Comparison of ENCODE assay signal across 13 cellular contexts in genomic region chr14:91254456-91254855, GRCh38. TPM values are rescaled to one million over a fixed set of nuclear protein-coding genes. Genes with fewer than 3 reads are reported as not detected.
DNase-seq lines count a peak whose midpoint lies in the region; ATAC-seq and TF ChIP-seq lines count a peak whose summit lies in the region.
"Had no signal": no experiment of that assay in that cellular context is flagged by ENCODE, and none has a peak within 500 bp of the region (broad histone marks: within the 10 kb centered on the region; RNA-seq: fewer than 3 reads in every experiment).

No MANE protein-coding gene starts in this region.

- CTCF ChIA-PET in activated CD4-positive, alpha-beta T cell treated with anti-CD3 and anti-CD28 coated beads, Interleukin-2, amount 10 ng/mL, durations not matched to agents 7 days and 5 days (lab: Charles Lee) = interaction anchor here (1.0 to 1.2 kb wide), 2 partner anchors 11 to 81 kb away, joined by 3 read pairs; no protein-coding TSS in a partner anchor

- no peaks in the 10 kb centered on the region for H3K36me3 ChIP-seq in Peyer's patch
- no peaks in the 10 kb centered on the region for H3K36me3 ChIP-seq in aorta (ENCODE audit: control insufficient read depth in 1 of 2, insufficient read depth in 2 of 2, low read length in 1 of 2)

- no peaks in the 10 kb centered on the region for H3K9me3 Mint-ChIP-seq in activated CD4-positive, alpha-beta T cell treated with anti-CD3 and anti-CD28 coated beads, Interleukin-2, amount 10 ng/mL, durations not matched to agents 7 days and 5 days
- H3K9me3 Mint-ChIP-seq in effector memory CD8-positive, alpha-beta T cell = no peaks in the 10 kb centered on the region
- no peaks in the 10 kb centered on the region for H3K9me3 Mint-ChIP-seq in stimulated activated naive B cell treated with anti-CD40 and anti-IgM and Interleukin-4, amounts not matched to agents 10 μg/mL and 1 μg/mL and 100 μg/mL, for 72 hours

- no peaks in the 10 kb centered on the region for H3K9me3 ChIP-seq in Peyer's patch
- H3K9me3 ChIP-seq in aorta (ENCODE audit: control insufficient read depth, low read length) = no peaks in the 10 kb centered on the region
- H3K9me3 ChIP-seq: psoas muscle had no signal

- H3K27ac Mint-ChIP-seq in activated CD4-positive, alpha-beta T cell treated with anti-CD3 and anti-CD28 coated beads, Interleukin-2, amount 10 ng/mL, durations not matched to agents 7 days and 5 days = peak overlapping the region; percentile 88
- H3K27ac Mint-ChIP-seq in effector memory CD8-positive, alpha-beta T cell = peak overlapping the region; percentile 90 to 93
- peak overlapping the region; percentile 57 for H3K27ac Mint-ChIP-seq in stimulated activated naive B cell treated with anti-CD40 and anti-IgM and Interleukin-4, amounts not matched to agents 10 μg/mL and 1 μg/mL and 100 μg/mL, for 72 hours

- peaks cover 5 to 46% (median 26%) of the 10 kb centered on the region in 4 donors for H3K4me1 ChIP-seq in Peyer's patch
- no peaks in the 10 kb centered on the region for H3K4me1 ChIP-seq in aorta (ENCODE audit: control insufficient read depth in 1 of 2, insufficient read depth in 2 of 2, low read length in 2 of 2)

- no peaks in the 10 kb centered on the region for H3K27me3 Mint-ChIP-seq in activated CD4-positive, alpha-beta T cell treated with anti-CD3 and anti-CD28 coated beads, Interleukin-2, amount 10 ng/mL, durations not matched to agents 7 days and 5 days
- H3K27me3 Mint-ChIP-seq in effector memory CD8-positive, alpha-beta T cell = no peaks in the 10 kb centered on the region
- no peaks in the 10 kb centered on the region for H3K27me3 Mint-ChIP-seq in stimulated activated naive B cell treated with anti-CD40 and anti-IgM and Interleukin-4, amounts not matched to agents 10 μg/mL and 1 μg/mL and 100 μg/mL, for 72 hours

- peaks cover 81% of the 10 kb centered on the region for H3K4me1 Mint-ChIP-seq in activated CD4-positive, alpha-beta T cell treated with anti-CD3 and anti-CD28 coated beads, Interleukin-2, amount 10 ng/mL, durations not matched to agents 7 days and 5 days
- H3K4me1 Mint-ChIP-seq in effector memory CD8-positive, alpha-beta T cell (ENCODE audit: low read depth in 2 of 2) = peaks cover 60 to 64% of the 10 kb centered on the region in 2 donors
- peaks cover 36 to 60% of the 10 kb centered on the region in 2 donors for H3K4me1 Mint-ChIP-seq in stimulated activated naive B cell treated with anti-CD40 and anti-IgM and Interleukin-4, amounts not matched to agents 10 μg/mL and 1 μg/mL and 100 μg/mL, for 72 hours

- H3K27ac ChIP-seq in Peyer's patch (peak overlapping the region in 3 of 4 donors; percentile 62 to 79 (median 76)), aorta (ENCODE audit: low read depth in 1 of 2, low read length in 2 of 2) (no peak overlapping the region)
- H3K27ac ChIP-seq: psoas muscle, SK-N-MC had no signal

- no peak for TF ChIP-seq CTCF in Peyer's patch (IDR thresholded peaks at IDR 0.05)

- H3K4me3 ChIP-seq in Peyer's patch (no peak overlapping the region), aorta (ENCODE audit: low read length in 2 of 2) (no peak overlapping the region)
- H3K4me3 ChIP-seq: SK-N-MC had no signal

- H3K27me3 ChIP-seq in Peyer's patch = no peaks in the 10 kb centered on the region
- no peaks in the 10 kb centered on the region for H3K27me3 ChIP-seq in aorta (ENCODE audit: control insufficient read depth in 1 of 2, insufficient read depth in 2 of 2, low read length in 1 of 2)

- WGBS in aorta, 2 donors = 89 to 100% methylated on average over 3 of the region's 3 CpGs

- peak; percentile 67 for DNase-seq in activated CD4-positive, alpha-beta T cell treated with anti-CD3 and anti-CD28 coated beads, Interleukin-2, amount 10 ng/mL, durations not matched to agents 7 days and 5 days
- no peak for DNase-seq in activated CD4-positive, alpha-beta T cell treated with anti-CD3 and anti-CD28 coated beads for 1 hour
- peak in 2 of 3 donors; percentile 41 to 70 for DNase-seq in Peyer's patch
- DNase-seq in effector memory CD8-positive, alpha-beta T cell = no peak
- DNase-seq in stimulated activated naive B cell treated with anti-CD40 and anti-IgM and Interleukin-4, amounts not matched to agents 10 μg/mL and 1 μg/mL and 100 μg/mL, for 72 hours = no peak
- DNase-seq in hypothalamus (lab: John Stamatoyannopoulos, UW) = no peak
- DNase-seq in H4 (ENCODE audit: low spot score) = no peak
- no peak for DNase-seq in aorta
- DNase-seq: ACHN, Kasumi-1, NCI-H345, psoas muscle had no signal

- H3K4me3 Mint-ChIP-seq in activated CD4-positive, alpha-beta T cell treated with anti-CD3 and anti-CD28 coated beads, Interleukin-2, amount 10 ng/mL, durations not matched to agents 7 days and 5 days = peak overlapping the region; percentile 66
- peak overlapping the region; percentile 84 to 89 for H3K4me3 Mint-ChIP-seq in effector memory CD8-positive, alpha-beta T cell
- peak overlapping the region; percentile 76 to 85 for H3K4me3 Mint-ChIP-seq in stimulated activated naive B cell treated with anti-CD40 and anti-IgM and Interleukin-4, amounts not matched to agents 10 μg/mL and 1 μg/mL and 100 μg/mL, for 72 hours

- intact Hi-C loops in aorta (cut with DNase I) = no loop called here

- peaks cover 31% of the 10 kb centered on the region for H3K36me3 Mint-ChIP-seq in activated CD4-positive, alpha-beta T cell treated with anti-CD3 and anti-CD28 coated beads, Interleukin-2, amount 10 ng/mL, durations not matched to agents 7 days and 5 days (ENCODE audit: low read depth)
- H3K36me3 Mint-ChIP-seq in effector memory CD8-positive, alpha-beta T cell (ENCODE audit: insufficient read depth) = peaks cover 52% of the 10 kb centered on the region
- no peaks in the 10 kb centered on the region for H3K36me3 Mint-ChIP-seq in stimulated activated naive B cell treated with anti-CD40 and anti-IgM and Interleukin-4, amounts not matched to agents 10 μg/mL and 1 μg/mL and 100 μg/mL, for 72 hours

- POLR2A ChIA-PET in activated CD4-positive, alpha-beta T cell treated with anti-CD3 and anti-CD28 coated beads, Interleukin-2, amount 10 ng/mL, durations not matched to agents 7 days and 5 days (lab: Charles Lee) = no interaction called here

- no peak for TF ChIP-seq POLR2A in Peyer's patch (IDR thresholded peaks at IDR 0.05)

- peak; percentile 22 for ATAC-seq in effector memory CD8-positive, alpha-beta T cell (replicated peaks)
- no peak for ATAC-seq in stimulated activated naive B cell treated with anti-CD40 and anti-IgM and Interleukin-4, amounts not matched to agents 10 μg/mL and 1 μg/mL and 100 μg/mL, for 72 hours (replicated peaks)
- ATAC-seq in aorta (ENCODE audit: low FRiP score) = no peak

RNA-seq across cellular contexts. Expression of gene GPR68, which starts 10.0 kb away (rescaled TPM):
- 10 to 100 TPM; 32.7 to 33.0 TPM for total RNA-seq in activated CD4-positive, alpha-beta T cell treated with anti-CD3 and anti-CD28 coated beads, Interleukin-2, amount 10 ng/mL, durations not matched to agents 7 days and 5 days
- total RNA-seq in Peyer's patch (1 to 10 TPM in 2 of 4 donors, not detected in 2; 1.5 to 1.7 TPM), aorta (1 to 10 TPM in 1 of 2 donors, under 1 TPM in 1; 0.84 to 6.3 TPM)
- 0.04 TPM in 1 of 2 replicates, not detected in the other for total RNA-seq in H4 (2014; rRNA removed; shearing (Covaris generic))
- polyA plus RNA-seq in aorta = under 1 TPM in 1 of 2 donors, not detected in 1; 0.10 TPM

Comparison
In these comparisons a context has a peak if more than half of its experiments do, and no peak if none do; other contexts are left out.
1. DNase-seq: peak in activated CD4-positive, alpha-beta T cell treated with anti-CD3 and anti-CD28 coated beads, Interleukin-2, amount 10 ng/mL, durations not matched to agents 7 days and 5 days (single experiment) and Peyer's patch (2 of 3); none in activated CD4-positive, alpha-beta T cell treated with anti-CD3 and anti-CD28 coated beads for 1 hour (single experiment), effector memory CD8-positive, alpha-beta T cell (0 of 3), stimulated activated naive B cell treated with anti-CD40 and anti-IgM and Interleukin-4, amounts not matched to agents 10 μg/mL and 1 μg/mL and 100 μg/mL, for 72 hours (single experiment), hypothalamus (0 of 51), H4 (single experiment) and aorta (0 of 2).
2. H3K27ac ChIP-seq: peak in Peyer's patch (3 of 4); none in aorta (0 of 2).
3. RNA of gene GPR68, which starts 10.0 kb away (total RNA-seq): 32.7 to 33.0 TPM in activated CD4-positive, alpha-beta T cell treated with anti-CD3 and anti-CD28 coated beads, Interleukin-2, amount 10 ng/mL, durations not matched to agents 7 days and 5 days; 0.84 to 6.3 TPM in aorta, 1.5 to 1.7 TPM in Peyer's patch and 0.04 TPM in H4; every median in the first group is over 4 times any median in the second.
4. Peak in every context shown above with its lines, with median percentiles within 50 percentile points of each other: H3K27ac Mint-ChIP-seq and H3K4me3 Mint-ChIP-seq.